Comparison of ENCODE assay signal across 8 cellular contexts in genomic region chr6:117265425-117266266, GRCh38. TPM values are rescaled to one million over a fixed set of nuclear protein-coding genes. Genes with fewer than 3 reads are reported as not detected.
DNase-seq lines count a peak whose midpoint lies in the region; ATAC-seq and TF ChIP-seq lines count a peak whose summit lies in the region.

Gene VGLL2, plus strand, starts transcription at chr6:117265558. Its CDS starts 206 bp downstream, at chr6:117265764.

- peak within 1 kb of the TSS; percentile 98 for H3K4me2 ChIP-seq in MM.1S (ENCODE audit: low read depth, low read length)
- H3K4me2 ChIP-seq in skeletal muscle satellite cell (ENCODE audit: low read length) = peak within 1 kb of the TSS; percentile 96

- no peaks in the 10 kb centered on the region for H3K79me2 ChIP-seq in MM.1S (ENCODE audit: low read length)

- H3K4me3 ChIP-seq in MM.1S (ENCODE audit: low read length) (peak within 1 kb of the TSS; percentile 70), astrocyte of the spinal cord (ENCODE audit: low read depth, low read length) (peak within 1 kb of the TSS; percentile 20), iPS-20b (ENCODE audit: low read length) (peak within 1 kb of the TSS; percentile 68), skeletal muscle satellite cell (ENCODE audit: low read length) (peak within 1 kb of the TSS; percentile 76)

- H3F3A ChIP-seq in MM.1S (ENCODE audit: insufficient read depth, low read length) = no peaks in the 10 kb centered on the region

- H3K27ac ChIP-seq in MM.1S (ENCODE audit: low read length) (no peak within 1 kb of the TSS), iPS-20b (ENCODE audit: low read length) (no peak within 1 kb of the TSS)

- no peaks in the 10 kb centered on the region for H3K36me3 ChIP-seq in MM.1S (replicated peaks; ENCODE audit: insufficient read depth, low read length)
- no peaks in the 10 kb centered on the region for H3K36me3 ChIP-seq in iPS-20b (ENCODE audit: insufficient read depth, low read depth, low read length)
- no peaks in the 10 kb centered on the region for H3K36me3 ChIP-seq in skeletal muscle satellite cell (ENCODE audit: insufficient read depth, low read length)

- no peak within 1 kb of the TSS for H3K9ac ChIP-seq in MM.1S (ENCODE audit: low read length)
- H3K9ac ChIP-seq in iPS-20b (ENCODE audit: low read depth, low read length) = no peak within 1 kb of the TSS
- H3K9ac ChIP-seq in skeletal muscle satellite cell (ENCODE audit: low read depth, low read length) = peak within 1 kb of the TSS; percentile 52

- TF ChIP-seq CTCF in MM.1S (IDR thresholded peaks at IDR 0.05; ENCODE audit: low read length) = no peak
- peak; percentile 3 for TF ChIP-seq CTCF in astrocyte of the spinal cord (IDR thresholded peaks at IDR 0.05; ENCODE audit: low read depth, low read length)

- H3K4me1 ChIP-seq in MM.1S (ENCODE audit: low read length) (no peaks in the 10 kb centered on the region), iPS-20b (ENCODE audit: insufficient read depth, low read length) (peaks cover 3% of the 10 kb centered on the region; the same call in 1 of the 2 replicates), skeletal muscle satellite cell (ENCODE audit: control insufficient read depth, insufficient read depth, low read length) (peaks cover 15% of the 10 kb centered on the region)

- ATAC-seq in GM19467 (IDR thresholded peaks at IDR 0.05; ENCODE audit: unreplicated experiment) = no peak
- no peak for ATAC-seq in HG03439 (IDR thresholded peaks at IDR 0.05; ENCODE audit: unreplicated experiment)

- H3K27me3 ChIP-seq in MM.1S (replicated peaks; ENCODE audit: insufficient read depth, low read length) (peaks cover 46% of the 10 kb centered on the region), iPS-20b (ENCODE audit: insufficient read depth, low read length) (peaks cover 100% of the 10 kb centered on the region), skeletal muscle satellite cell (ENCODE audit: control insufficient read depth, insufficient read depth, low read length) (peaks cover 79% of the 10 kb centered on the region)

- in situ Hi-C loops in astrocyte of the spinal cord (cut with HindIII; ENCODE audit: low sequenced_read_pairs) = no loop called here

- peak; percentile 6 for DNase-seq in stimulated activated CD4-positive, alpha-beta T cell treated with anti-CD3 and anti-CD28 coated beads, Interleukin-1b, Interleukin-23, amount 100 ng/mL, for 48 hours
- DNase-seq in stimulated activated CD4-positive, alpha-beta T cell treated with anti-CD3 and anti-CD28 coated beads, Interleukin-4, amount 100 ng/mL, for 1 hour = no peak
- DNase-seq in MM.1S = peak; percentile 23
- DNase-seq in astrocyte of the spinal cord (ENCODE audit: low read depth, low spot score) = peak; percentile 29

- H3K9me3 ChIP-seq in MM.1S (replicated peaks; ENCODE audit: insufficient read depth, low read length) = no peaks in the 10 kb centered on the region
- H3K9me3 ChIP-seq in iPS-20b (ENCODE audit: insufficient read depth, low read depth, low read length) = no peaks in the 10 kb centered on the region; the same call in 1 of the 2 replicates
- no peaks in the 10 kb centered on the region for H3K9me3 ChIP-seq in skeletal muscle satellite cell (replicated peaks; ENCODE audit: low read length)

- H4K20me1 ChIP-seq in MM.1S (ENCODE audit: insufficient read depth, low read length) = no peaks in the 10 kb centered on the region

- H3K9me2 ChIP-seq in MM.1S (replicated peaks; ENCODE audit: insufficient read depth, low read length) = no peaks in the 10 kb centered on the region

- H2AFZ ChIP-seq in MM.1S (ENCODE audit: low read length) = peak within 1 kb of the TSS; percentile 74

RNA-seq across cellular contexts. Expression of gene VGLL2, which starts in this region (rescaled TPM):
- total RNA-seq in skeletal muscle satellite cell (2012; rRNA removed) = under 0.01 and 0.87 TPM in 2 replicates

Comparison
In these comparisons a context has a peak if more than half of its experiments do, and no peak if none do; other contexts are left out.
1. H3K4me3 ChIP-seq: peak in every context shown above with its lines; median percentile 76 in skeletal muscle satellite cell; 70 in MM.1S; 68 in iPS-20b; 20 in astrocyte of the spinal cord.